8 cellular contexts compared by ENCODE assay signal in the genomic region with DNA sequence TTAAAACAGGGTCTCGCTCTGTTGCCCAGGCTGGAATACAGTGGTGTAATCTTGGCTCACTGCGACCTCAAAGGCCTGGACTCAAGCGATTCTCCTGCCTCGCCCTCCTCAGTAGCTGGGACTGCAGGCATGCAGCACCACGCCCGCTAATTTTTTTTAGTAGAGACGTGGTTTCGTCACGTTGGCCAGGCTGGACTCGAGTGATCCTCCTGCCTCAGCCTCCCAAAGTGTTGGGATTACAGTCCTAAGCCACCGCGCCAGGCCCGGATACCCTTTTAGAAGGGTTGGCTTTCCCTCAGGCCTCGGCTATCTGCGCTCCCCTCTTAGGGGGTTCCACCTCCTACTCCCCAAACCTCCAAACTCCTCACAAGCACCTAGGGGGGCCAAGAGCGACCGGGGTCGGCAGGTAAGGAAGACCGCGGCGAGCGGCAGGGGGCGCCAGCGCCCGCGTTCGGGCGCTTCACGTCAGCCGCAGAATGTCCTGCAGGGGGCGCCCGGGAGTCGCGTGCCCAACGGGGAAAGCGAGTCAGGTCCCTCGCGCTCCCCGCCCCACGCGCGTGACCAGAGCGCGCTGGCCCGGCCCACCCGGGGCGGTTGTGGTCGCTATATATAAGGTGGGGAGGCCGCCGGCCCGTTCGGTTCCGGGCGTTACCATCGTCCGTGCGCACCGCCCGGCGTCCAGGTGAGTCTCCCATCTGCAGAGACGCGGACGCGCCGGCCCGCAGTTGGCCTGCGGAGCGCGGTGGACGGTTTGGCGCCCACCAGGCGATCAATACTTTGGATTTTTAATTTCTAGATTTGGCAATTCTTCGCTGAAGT. TPM values are rescaled to one million over a fixed set of nuclear protein-coding genes. Genes with fewer than 3 reads are reported as not detected.
DNase-seq lines count a peak whose midpoint lies in the region; ATAC-seq and TF ChIP-seq lines count a peak whose summit lies in the region.

No MANE protein-coding gene starts in this region.

- no peak overlapping the region for H3K9ac ChIP-seq in OCI-LY3 (ENCODE audit: low read length)

- TF ChIP-seq CTCF in GM12873 (IDR thresholded peaks at IDR 0.05; ENCODE audit: insufficient read depth, low read depth, low read length, missing control alignments): peak; percentile 100
- TF ChIP-seq CTCF in OCI-LY3 (IDR thresholded peaks at IDR 0.05; ENCODE audit: low read depth, low read length): peak; percentile 100
- peak; percentile 57 to 98 (median 85) for TF ChIP-seq CTCF in gastroesophageal sphincter (IDR thresholded peaks at IDR 0.05)
- peak; percentile 80 to 95 (median 84) for TF ChIP-seq CTCF in testis (IDR thresholded peaks at IDR 0.05)

- peak overlapping the region; percentile 65 for H3K4me2 ChIP-seq in OCI-LY3 (ENCODE audit: low read length)

- WGBS in gastroesophageal sphincter (ENCODE audit: low coverage in 1 of 2), 2 donors: 43 to 47% methylated on average over 9 to 12 of the region's 73 CpGs
- 20 to 31% methylated on average over 30 to 69 of the region's 73 CpGs for WGBS in testis, 2 donors

- no peaks in the 10 kb centered on the region for H4K20me1 ChIP-seq in OCI-LY3 (ENCODE audit: insufficient read depth, low read length)

- intact Hi-C loops in testis (cut with DNase I; ENCODE audit: low total_unique reads): no loop called here

- H3K79me2 ChIP-seq in OCI-LY3 (ENCODE audit: low read length): no peaks in the 10 kb centered on the region

- H3K4me1 ChIP-seq in OCI-LY3 (ENCODE audit: low read length): no peaks in the 10 kb centered on the region
- peaks cover 0 to 8% (median 0%) of the 10 kb centered on the region in 3 donors for H3K4me1 ChIP-seq in gastroesophageal sphincter
- no peaks in the 10 kb centered on the region for H3K4me1 ChIP-seq in testis

- H3K4me3 ChIP-seq in OCI-LY3 (ENCODE audit: low read length) (peak overlapping the region; percentile 77), gastroesophageal sphincter (peak overlapping the region in 1 of 2 donors; percentile 43), testis (peak overlapping the region; percentile 57 to 60)

- ATAC-seq in HG02870 (IDR thresholded peaks at IDR 0.05; ENCODE audit: unreplicated experiment) (peak; percentile 50), gastroesophageal sphincter (peak; percentile 82)

- H3K36me3 ChIP-seq in OCI-LY3 (replicated peaks; ENCODE audit: low read depth, low read length): no peaks in the 10 kb centered on the region
- H3K36me3 ChIP-seq in gastroesophageal sphincter: no peaks in the 10 kb centered on the region
- H3K36me3 ChIP-seq in testis (ENCODE audit: low read depth, missing control alignments): no peaks in the 10 kb centered on the region

- H2AFZ ChIP-seq in OCI-LY3 (ENCODE audit: low read depth, low read length): peak overlapping the region; percentile 34; the same call in 1 of the 2 replicates

- H3K27ac ChIP-seq in OCI-LY3 (ENCODE audit: low read length) (no peak overlapping the region), gastroesophageal sphincter (no peak overlapping the region), testis (peak overlapping the region in 1 of 2 donors; percentile 65)

- no peak for TF ChIP-seq EP300 in gastroesophageal sphincter (IDR thresholded peaks at IDR 0.05)

- H3K27me3 ChIP-seq in OCI-LY3 (ENCODE audit: low read depth, low read length) (no peaks in the 10 kb centered on the region; the same call in 1 of the 2 replicates), gastroesophageal sphincter (peaks cover 14% of the 10 kb centered on the region), testis (no peaks in the 10 kb centered on the region)

- TF ChIP-seq POLR2A in gastroesophageal sphincter (IDR thresholded peaks at IDR 0.05) (no peak), testis (IDR thresholded peaks at IDR 0.05) (no peak)

- H3K9me3 ChIP-seq in OCI-LY3 (ENCODE audit: insufficient read depth, low read length): no peaks in the 10 kb centered on the region
- no peaks in the 10 kb centered on the region for H3K9me3 ChIP-seq in gastroesophageal sphincter
- H3K9me3 ChIP-seq in testis: no peaks in the 10 kb centered on the region

- DNase-seq in activated effector memory CD4-positive, alpha-beta T cell treated with anti-CD3 and anti-CD28 coated beads, Interleukin-2, amount 50 U/mL, for 16 hours: peak; percentile 96
- DNase-seq in nucleus accumbens (lab: John Stamatoyannopoulos, UW) (peak in 42 of 56 donors; percentile 2 to 81 (median 30)), testis (peak; percentile 86), SHP77 (lab: John Stamatoyannopoulos, UW) (no peak)

RNA-seq across cellular contexts. Expression of gene GATM, which starts 51.8 kb away (rescaled TPM):
- 10 to 100 TPM; 15.4 to 38.3 (median 25.4) TPM for total RNA-seq in gastroesophageal sphincter
- 100 to 1,000 TPM; 386 to 446 TPM for total RNA-seq in testis
- 147 TPM for polyA plus RNA-seq in testis (ENCODE audit: insufficient read depth, low read depth, low replicate concordance)

Comparison
In these comparisons a context has a peak if more than half of its experiments do, and no peak if none do; other contexts are left out.
1. DNase-seq: peak in activated effector memory CD4-positive, alpha-beta T cell treated with anti-CD3 and anti-CD28 coated beads, Interleukin-2, amount 50 U/mL, for 16 hours (single experiment), nucleus accumbens (42 of 56) and testis (single experiment); none in SHP77 (0 of 2).
2. RNA of gene GATM, which starts 51.8 kb away (total RNA-seq): 386 to 446 TPM in testis; 15.4 to 38.3 TPM in gastroesophageal sphincter; every median in the first group is over 4 times any median in the second.
3. Peak in every context shown above with its lines, with median percentiles within 50 percentile points of each other: CTCF ChIP-seq.